Comparison of ENCODE assay signal across 16 cellular contexts in genomic region chr15:26311710-26312236, GRCh38.
DNase-seq lines count a peak whose midpoint lies in the region; ATAC-seq and TF ChIP-seq lines count a peak whose summit lies in the region.
"Had no signal": no experiment of that assay in that cellular context is flagged by ENCODE, and none has a peak within 500 bp of the region (broad histone marks: within the 10 kb centered on the region; RNA-seq: fewer than 3 reads in every experiment).

No MANE protein-coding gene starts in this region.

- DNase-seq in heart left ventricle (no peak), cardiac septum (ENCODE audit: low spot score) (no peak), left cardiac atrium (no peak), superior temporal gyrus (ENCODE audit: extremely low spot score) (peak; percentile 40), kidney glomerular epithelial cell (lab: John Stamatoyannopoulos, UW) (no peak)
- DNase-seq in NK-92 treated with Interleukin-12 subunit alpha and Interleukin-12 subunit beta, amount 100 ng/mL, for 24 hours (lab: John Stamatoyannopoulos, UW) = no peak
- DNase-seq: C1 segment of cervical spinal cord; Calu3; CD4-positive, alpha-beta memory T cell; COR-L47; DMS53; DMS79 treated with DMSO at 0.1 percent for 48 hours; GF-D8; GOT3; HFFc6 had no signal

- H3K27ac ChIP-seq in heart left ventricle = no peak overlapping the region

- peaks cover 0 to 6% (median 0%) of the 10 kb centered on the region in 12 donors for H3K4me1 ChIP-seq in heart left ventricle
- H3K4me1 ChIP-seq: HAP-1 had no signal

- no peak for TF ChIP-seq POLR2A in heart left ventricle (IDR thresholded peaks at IDR 0.05)

- peaks cover 0 to 11% (median 0%) of the 10 kb centered on the region in 12 donors for H3K9me3 ChIP-seq in heart left ventricle
- H3K9me3 ChIP-seq: HAP-1 had no signal

- TF ChIP-seq CTCF in heart left ventricle (IDR thresholded peaks at IDR 0.05) = no peak

- H3K4me3 ChIP-seq in heart left ventricle = no peak overlapping the region
- H3K4me3 ChIP-seq: HAP-1 had no signal

- peak in 3 of 4 donors; percentile 59 to 66 (median 64) for ATAC-seq in heart left ventricle
- peak; percentile 18 to 65 for ATAC-seq in left cardiac atrium

- intact Hi-C loops in heart left ventricle (cut with DNase I) (loop anchor here in 1 of 10 donors (10.0 kb wide), 1 partner anchor 53 kb away; no protein-coding TSS in a partner anchor), cardiac septum (cut with DNase I) (no loop called here), left cardiac atrium (cut with DNase I) (no loop called here)

- no peaks in the 10 kb centered on the region for H3K36me3 ChIP-seq in heart left ventricle
- H3K36me3 ChIP-seq: HAP-1 had no signal

- H3K27me3 ChIP-seq in heart left ventricle = no peaks in the 10 kb centered on the region

- 48 to 60% (median 54%) methylated on average over 4 of the region's 4 CpGs for WGBS in heart left ventricle, 4 donors
